8 cellular contexts compared by ENCODE assay signal in genomic region chr2:29921560-29921915, GRCh38. TPM values are rescaled to one million over a fixed set of nuclear protein-coding genes. Genes with fewer than 3 reads are reported as not detected.
A peak's percentile ranks its signal among the peaks of the same experiment; 100 is the strongest.
DNase-seq lines count a peak whose midpoint lies in the region; ATAC-seq and TF ChIP-seq lines count a peak whose summit lies in the region.

ALK (minus strand) TSS chr2:29921586; CDS start chr2:29920659, 927 bp downstream.

- peak within 1 kb of the TSS; percentile 14 for H3K4me3 Mint-ChIP-seq in osteocyte (ENCODE audit: unreplicated experiment)

- peak; percentile 79 to 92 for ATAC-seq in activated naive CD4-positive, alpha-beta T cell treated with anti-CD3 and anti-CD28 coated beads, Interleukin-2, amount 50 U/mL, for 72 hours
- no peak for ATAC-seq in HG03460 (IDR thresholded peaks at IDR 0.05; ENCODE audit: unreplicated experiment)

- TF ChIP-seq POLR2A in tibial nerve (IDR thresholded peaks at IDR 0.05), result no peak

- peaks cover 30% of the 10 kb centered on the region for H3K4me1 ChIP-seq in SJCRH30
- H3K4me1 ChIP-seq in tibial nerve, result peaks cover 0 to 34% (median 10%) of the 10 kb centered on the region in 4 donors

- intact Hi-C loops in head of caudate nucleus (cut with DNase I), result loop anchor here (10.0 kb wide), 1 partner anchor 103 kb away; no protein-coding TSS in a partner anchor

- H3K4me3 ChIP-seq in SJCRH30 (peak within 1 kb of the TSS; percentile 81), tibial nerve (peak within 1 kb of the TSS; percentile 23 to 55 (median 41))

- no peak for TF ChIP-seq CTCF in osteocyte (IDR thresholded peaks at IDR 0.05)
- TF ChIP-seq CTCF in tibial nerve (IDR thresholded peaks at IDR 0.05), result no peak

- H3K4me1 Mint-ChIP-seq in osteocyte (ENCODE audit: unreplicated experiment), result peaks cover 9% of the 10 kb centered on the region

- H3K27me3 ChIP-seq in SJCRH30 (no peaks in the 10 kb centered on the region), tibial nerve (peaks cover 0 to 56% of the 10 kb centered on the region in 2 donors)

- peaks cover 28% of the 10 kb centered on the region for H3K27me3 Mint-ChIP-seq in osteocyte (ENCODE audit: unreplicated experiment)

- peak within 1 kb of the TSS; percentile 63 for H3K27ac ChIP-seq in SJCRH30
- no peak within 1 kb of the TSS for H3K27ac ChIP-seq in tibial nerve

- no peak within 1 kb of the TSS for H3K27ac Mint-ChIP-seq in activated naive CD4-positive, alpha-beta T cell treated with anti-CD3 and anti-CD28 coated beads, Interleukin-2, amount 50 U/mL, for 72 hours
- H3K27ac Mint-ChIP-seq in osteocyte (ENCODE audit: unreplicated experiment), result no peak within 1 kb of the TSS

- H3K36me3 ChIP-seq in SJCRH30 (peaks cover 3% of the 10 kb centered on the region; the same call in 1 of the 2 replicates), tibial nerve (no peaks in the 10 kb centered on the region)

- H3K9me3 Mint-ChIP-seq in activated naive CD4-positive, alpha-beta T cell treated with anti-CD3 and anti-CD28 coated beads, Interleukin-2, amount 50 U/mL, for 72 hours, result peaks cover 0 to 8% of the 10 kb centered on the region in 2 donors
- no peaks in the 10 kb centered on the region for H3K9me3 Mint-ChIP-seq in osteocyte (ENCODE audit: unreplicated experiment)

- no peak for TF ChIP-seq EP300 in tibial nerve (IDR thresholded peaks at IDR 0.05)

- 0% methylated on average over 12 of the region's 27 CpGs for WGBS in tibial nerve, 2 donors

- H3K36me3 Mint-ChIP-seq in activated naive CD4-positive, alpha-beta T cell treated with anti-CD3 and anti-CD28 coated beads, Interleukin-2, amount 50 U/mL, for 72 hours, result peaks cover 0 to 17% of the 10 kb centered on the region in 2 donors
- H3K36me3 Mint-ChIP-seq in osteocyte (ENCODE audit: unreplicated experiment), result no peaks in the 10 kb centered on the region

- peak; percentile 98 for DNase-seq in DMS 273 (lab: John Stamatoyannopoulos, UW; ENCODE audit: unreplicated experiment)
- DNase-seq in Kasumi-1 (lab: John Stamatoyannopoulos, UW), result peak; percentile 91 to 92
- peak; percentile 99 for DNase-seq in SJCRH30
- peak in 1 of 2 donors; percentile 64 for DNase-seq in activated naive CD4-positive, alpha-beta T cell treated with anti-CD3 and anti-CD28 coated beads, Interleukin-2, amount 50 U/mL, for 72 hours (ENCODE audit: low spot score in 2 of 2)
- DNase-seq in head of caudate nucleus, result peak; percentile 80 to 96 (median 90)
- DNase-seq in osteocyte (ENCODE audit: extremely low spot score, unreplicated experiment), result no peak
- peak; percentile 70 to 75 for DNase-seq in tibial nerve (ENCODE audit: low spot score in 2 of 2)

- no peaks in the 10 kb centered on the region for H3K9me3 ChIP-seq in SJCRH30 (replicated peaks)
- no peaks in the 10 kb centered on the region for H3K9me3 ChIP-seq in tibial nerve

RNA-seq across cellular contexts. Expression of gene ALK, which starts in this region (rescaled TPM):
- total RNA-seq in SJCRH30 (2014; rRNA removed; shearing (Covaris generic)), result 56.4 and 59.6 TPM in 2 replicates
- under 1 TPM in 1 of 2 donors, not detected in 1; 0.05 TPM for total RNA-seq in activated naive CD4-positive, alpha-beta T cell treated with anti-CD3 and anti-CD28 coated beads, Interleukin-2, amount 50 U/mL, for 72 hours
- not detected in 2 replicates for total RNA-seq in osteocyte
- total RNA-seq in tibial nerve, result 1 to 10 TPM in 1 of 4 donors, under 1 TPM in 3; 0.39 to 4.8 (median 0.66) TPM

Comparison
In these comparisons a context has a peak if more than half of its experiments do, and no peak if none do; other contexts are left out.
1. Peak in ATAC-seq in activated naive CD4-positive, alpha-beta T cell treated with anti-CD3 and anti-CD28 coated beads, Interleukin-2, amount 50 U/mL, for 72 hours; RNA of the gene not detected or under 1 TPM.